In the genomic region with DNA sequence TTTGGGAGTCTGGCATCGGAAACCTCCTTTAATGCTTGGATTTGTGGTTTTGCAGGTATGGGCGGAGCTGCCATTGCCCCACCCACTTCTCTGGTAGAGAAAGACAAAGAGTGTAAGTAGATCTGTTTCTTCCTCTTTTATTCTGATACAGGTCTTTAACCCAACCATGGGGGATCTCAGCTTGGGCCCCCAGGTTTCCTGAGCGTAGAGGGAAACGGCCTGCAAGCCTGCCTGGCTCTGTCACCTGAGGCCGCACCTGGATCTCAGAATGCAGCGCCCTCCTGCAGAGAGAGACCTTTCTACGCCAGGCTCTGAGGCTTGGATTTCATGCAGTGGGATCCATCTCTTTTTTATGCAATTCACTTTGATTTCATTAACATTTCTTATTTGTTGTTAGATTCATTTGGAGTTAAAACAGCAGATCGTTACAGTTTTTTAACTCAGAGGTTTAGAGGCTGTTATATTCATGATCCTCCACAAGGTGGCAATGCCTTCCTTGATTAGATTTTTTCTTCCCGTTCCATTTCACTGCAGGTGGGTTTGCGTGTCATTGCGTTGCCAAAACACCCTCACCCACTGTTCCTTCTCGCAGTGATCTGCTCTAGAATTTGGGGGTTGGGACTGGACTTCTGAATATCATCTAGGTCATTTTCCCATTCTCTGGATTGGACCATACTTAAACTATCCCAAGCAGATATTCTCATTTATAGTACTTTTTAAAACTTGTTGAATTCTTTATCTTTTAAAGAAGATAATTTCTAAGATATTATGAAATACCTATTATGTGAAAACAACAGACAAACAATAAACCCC, we compare ENCODE assay signal across 8 cellular contexts.
A peak's percentile ranks its signal among the peaks of the same experiment; 100 is the strongest.
DNase-seq lines count a peak whose midpoint lies in the region; ATAC-seq and TF ChIP-seq lines count a peak whose summit lies in the region.

No MANE protein-coding gene starts in this region.

- DNase-seq in D341Med (ENCODE audit: low spot score), result peak; percentile 65
- DNase-seq in HEK293T (ENCODE audit: extremely low spot score), result peak; percentile 65
- peak; percentile 28 to 42 (median 38) for DNase-seq in effector memory CD8-positive, alpha-beta T cell
- peak; percentile 68 for DNase-seq in midbrain (lab: John Stamatoyannopoulos, UW)
- no peak for DNase-seq in middle frontal gyrus (ENCODE audit: extremely low spot score, low spot score)

- peak overlapping the region; percentile 85 for H3K27ac Mint-ChIP-seq in T-helper 1 cell treated with Interleukin-12 subunit alpha and Interleukin-12 subunit beta and Interleukin-4 antibody, amounts not matched to agents 30 μg/mL and 1 μg/mL, for 36 hours
- H3K27ac Mint-ChIP-seq in effector memory CD8-positive, alpha-beta T cell, result peak overlapping the region; percentile 72 to 89

- CTCF ChIA-PET in HEK293T (lab: Yijun Ruan, JAX), result interaction anchor here (2.1 kb wide), 1 partner anchor 293 kb away, joined by 8 read pairs; no protein-coding TSS in a partner anchor

- H3K36me3 Mint-ChIP-seq in T-helper 1 cell treated with Interleukin-12 subunit alpha and Interleukin-12 subunit beta and Interleukin-4 antibody, amounts not matched to agents 30 μg/mL and 1 μg/mL, for 36 hours (ENCODE audit: low read depth), result peaks cover 63% of the 10 kb centered on the region
- H3K36me3 Mint-ChIP-seq in effector memory CD8-positive, alpha-beta T cell (ENCODE audit: insufficient read depth), result peaks cover 81% of the 10 kb centered on the region

- no peaks in the 10 kb centered on the region for H3K9me3 Mint-ChIP-seq in T-helper 1 cell treated with Interleukin-12 subunit alpha and Interleukin-12 subunit beta and Interleukin-4 antibody, amounts not matched to agents 30 μg/mL and 1 μg/mL, for 36 hours
- H3K9me3 Mint-ChIP-seq in effector memory CD8-positive, alpha-beta T cell, result no peaks in the 10 kb centered on the region

- peak; percentile 67 for ATAC-seq in effector memory CD8-positive, alpha-beta T cell (replicated peaks)
- ATAC-seq in HG03175 (IDR thresholded peaks at IDR 0.05; ENCODE audit: unreplicated experiment), result no peak
- no peak for ATAC-seq in HG02852 (IDR thresholded peaks at IDR 0.05; ENCODE audit: unreplicated experiment)

- H3K27me3 Mint-ChIP-seq in T-helper 1 cell treated with Interleukin-12 subunit alpha and Interleukin-12 subunit beta and Interleukin-4 antibody, amounts not matched to agents 30 μg/mL and 1 μg/mL, for 36 hours (ENCODE audit: low read depth), result no peaks in the 10 kb centered on the region
- no peaks in the 10 kb centered on the region for H3K27me3 Mint-ChIP-seq in effector memory CD8-positive, alpha-beta T cell

- no peak overlapping the region for H3K4me3 Mint-ChIP-seq in T-helper 1 cell treated with Interleukin-12 subunit alpha and Interleukin-12 subunit beta and Interleukin-4 antibody, amounts not matched to agents 30 μg/mL and 1 μg/mL, for 36 hours
- H3K4me3 Mint-ChIP-seq in effector memory CD8-positive, alpha-beta T cell, result peak overlapping the region; percentile 8 to 73

- POLR2A ChIA-PET in HEK293T (lab: Yijun Ruan, JAX), result no interaction called here

- H3K4me1 Mint-ChIP-seq in T-helper 1 cell treated with Interleukin-12 subunit alpha and Interleukin-12 subunit beta and Interleukin-4 antibody, amounts not matched to agents 30 μg/mL and 1 μg/mL, for 36 hours (ENCODE audit: low read depth), result peaks cover 30% of the 10 kb centered on the region
- H3K4me1 Mint-ChIP-seq in effector memory CD8-positive, alpha-beta T cell (ENCODE audit: low read depth in 2 of 2), result peaks cover 19 to 24% of the 10 kb centered on the region in 2 donors

TF ChIP-seq in HEK293T, 16 proteins besides CTCF, POLR2A, EP300 and RAD21:
- TF ChIP-seq CTBP1 (IDR thresholded peaks at IDR 0.05; ENCODE audit: borderline replicate concordance) (no peak), FOXK2 (IDR thresholded peaks at IDR 0.05) (no peak), ZNF384 (IDR thresholded peaks at IDR 0.05) (peak; percentile 63; the same call in 1 of the 2 replicates), FOXA1 (IDR thresholded peaks at IDR 0.05) (no peak)
